ENCODE assay signal across 17 cellular contexts in genomic region chr3:54771050-54771449, GRCh38.
DNase-seq lines count a peak whose midpoint lies in the region; ATAC-seq, FAIRE-seq and TF ChIP-seq lines count a peak whose summit lies in the region.
"Had no signal": no experiment of that assay in that cellular context is flagged by ENCODE, and none has a peak within 500 bp of the region (broad histone marks: within the 10 kb centered on the region; RNA-seq: fewer than 3 reads in every experiment).

No MANE protein-coding gene starts in this region.

- H3K4me1 ChIP-seq in IMR-90 (ENCODE audit: control insufficient read depth, insufficient read depth, low read length) = no peaks in the 10 kb centered on the region
- H3K4me1 ChIP-seq in neuronal stem cell (ENCODE audit: control insufficient read depth in 2 of 2, insufficient read depth in 1 of 2, low read depth in 1 of 2, low read length in 2 of 2) = peaks cover 0 to 7% of the 10 kb centered on the region in 2 donors
- H3K4me1 ChIP-seq in small intestine (ENCODE audit: control insufficient read depth in 2 of 2, insufficient read depth in 1 of 2, low read depth in 1 of 2, low read length in 1 of 2) = no peaks in the 10 kb centered on the region
- H3K4me1 ChIP-seq in upper lobe of right lung = no peaks in the 10 kb centered on the region

- no peak overlapping the region for H3K14ac ChIP-seq in IMR-90 (replicated peaks; ENCODE audit: low read depth, low read length)
- H3K14ac ChIP-seq in neuronal stem cell (ENCODE audit: low read length) = no peak overlapping the region

- H3K27me3 ChIP-seq in IMR-90 (ENCODE audit: control insufficient read depth, insufficient read depth, low read length) (peaks cover 7% of the 10 kb centered on the region; the same call in 1 of the 2 replicates), neuronal stem cell (ENCODE audit: control insufficient read depth in 3 of 3, insufficient read depth in 3 of 3, low read depth in 1 of 3, low read length in 3 of 3) (peaks cover 0 to 14% (median 0%) of the 10 kb centered on the region in 3 experiments), small intestine (ENCODE audit: control insufficient read depth in 2 of 2, insufficient read depth in 2 of 2, low read length in 2 of 2) (no peaks in the 10 kb centered on the region), upper lobe of right lung (no peaks in the 10 kb centered on the region)

- intact Hi-C loops in IMR-90 (cut with micrococcal nuclease) = no loop called here
- intact Hi-C loops in upper lobe of right lung (cut with DNase I) = no loop called here

- no peak overlapping the region for H3K56ac ChIP-seq in IMR-90 (ENCODE audit: extremely low read depth, insufficient read depth, low read length)

- H4K8ac ChIP-seq in IMR-90 (ENCODE audit: low read depth in 2 of 2, low read length in 2 of 2) (no peak overlapping the region), neuronal stem cell (ENCODE audit: low read depth, low read length) (no peak overlapping the region)

- no peak for TF ChIP-seq POLR2A in IMR-90 (IDR thresholded peaks at IDR 0.05; ENCODE audit: low read depth, low read length)
- no peak for TF ChIP-seq POLR2A in H54 (IDR thresholded peaks at IDR 0.05; ENCODE audit: low read depth, low read length)

- in situ Hi-C loops in IMR-90 (cut with MboI; ENCODE audit: low sequenced_read_pairs) = no loop called here

- no peak overlapping the region for H4K5ac ChIP-seq in IMR-90 (ENCODE audit: low read depth, low read length)

- no peak overlapping the region for H2AFZ ChIP-seq in IMR-90 (replicated peaks; ENCODE audit: low read length, poor library complexity)
- H2AFZ ChIP-seq in neuronal stem cell (ENCODE audit: low read length) = no peak overlapping the region

- 30% methylated on average over 1 of the region's 2 CpGs; no CpG with 5 or more reads in 1 of the 2 experiments for WGBS in IMR-90 (ENCODE audit: extremely low coverage in 2 of 2, insufficient read length in 1 of 2), 2 experiments
- WGBS in neuronal stem cell (ENCODE audit: extremely low coverage in 2 of 2, insufficient read length in 2 of 2, insufficient replicate concordance in 1 of 2), 2 donors = no CpG with 5 or more reads among the region's 2 CpGs
- WGBS in small intestine, 3 donors = 71 to 82% (median 75%) methylated on average over 2 of the region's 2 CpGs

- H3K9me3 ChIP-seq in IMR-90 (ENCODE audit: control insufficient read depth, insufficient read depth, low read length) = no peaks in the 10 kb centered on the region
- H3K9me3 ChIP-seq in neuronal stem cell (replicated peaks in 1 of 2; ENCODE audit: control insufficient read depth in 2 of 2, insufficient read depth in 1 of 2, low read depth in 1 of 2, low read length in 2 of 2) = no peaks in the 10 kb centered on the region
- no peaks in the 10 kb centered on the region for H3K9me3 ChIP-seq in small intestine (ENCODE audit: control insufficient read depth, low read depth)
- H3K9me3 ChIP-seq in upper lobe of right lung = no peaks in the 10 kb centered on the region

- BruUV-seq in IMR-90 (replicated peaks; lab: Mats Ljungman, UMichigan) = no TSS peak

- POLR2A ChIA-PET in IMR-90 (lab: Charles Lee; ENCODE audit: unreplicated experiment) = no interaction called here

- no peak overlapping the region for H3K9ac ChIP-seq in IMR-90 (ENCODE audit: low read depth, low read length)
- H3K9ac ChIP-seq in neuronal stem cell (ENCODE audit: low read depth, low read length, poor library complexity) = no peak overlapping the region

- H3K27ac ChIP-seq in IMR-90 (ENCODE audit: insufficient read depth, low read length) (no peak overlapping the region), neuronal stem cell (replicated peaks; ENCODE audit: low read length) (no peak overlapping the region), small intestine (ENCODE audit: low read depth in 1 of 2, low read length in 1 of 2) (no peak overlapping the region), upper lobe of right lung (no peak overlapping the region)
- H3K27ac ChIP-seq: HL-60 had no signal

- H2BK5ac ChIP-seq in IMR-90 (ENCODE audit: low read depth, low read length, poor library complexity, severe bottlenecking) = no peak overlapping the region
- H2BK5ac ChIP-seq in neuronal stem cell (ENCODE audit: low read length) = no peak overlapping the region

- H2BK12ac ChIP-seq in neuronal stem cell (ENCODE audit: low read length) = peak overlapping the region; percentile 25

- H4K91ac ChIP-seq in IMR-90 (ENCODE audit: insufficient read depth, low read depth, low read length) = no peak overlapping the region
- H4K91ac ChIP-seq in neuronal stem cell (ENCODE audit: low read depth, low read length, poor library complexity) = no peak overlapping the region

- H2BK20ac ChIP-seq in IMR-90 (ENCODE audit: low read depth, low read length) = no peak overlapping the region

- CTCF ChIA-PET in IMR-90 (lab: Yijun Ruan, JAX) = no interaction called here

- H3K4me2 ChIP-seq in IMR-90 (ENCODE audit: low read depth, low read length) (no peak overlapping the region), neuronal stem cell (ENCODE audit: insufficient read depth, low read length, poor library complexity, severe bottlenecking) (no peak overlapping the region)

- H2AK5ac ChIP-seq in IMR-90 (ENCODE audit: low read depth, low read length) (no peak overlapping the region; the same call in 1 of the 2 replicates), neuronal stem cell (ENCODE audit: low read depth, low read length) (no peak overlapping the region)

- H2BK15ac ChIP-seq in IMR-90 (ENCODE audit: low read depth, low read length) (peak overlapping the region; percentile 7; the same call in 1 of the 3 replicates), neuronal stem cell (ENCODE audit: low read length) (no peak overlapping the region)

- FAIRE-seq in small intestine (lab: Jason Lieb, UNC) (no peak), H54 (lab: Jason Lieb, UNC) (no peak)
- FAIRE-seq: GM12878, GM18507 had no signal

- no peaks in the 10 kb centered on the region for H3K79me1 ChIP-seq in IMR-90 (ENCODE audit: low read depth in 1 of 2, low read length in 2 of 2)
- H3K79me1 ChIP-seq in neuronal stem cell (ENCODE audit: low read depth, low read length) = no peaks in the 10 kb centered on the region

- no peak overlapping the region for H3K18ac ChIP-seq in IMR-90 (ENCODE audit: low read depth, low read length)
- peak overlapping the region; percentile 1 for H3K18ac ChIP-seq in neuronal stem cell (ENCODE audit: low read length)

- no peaks in the 10 kb centered on the region for H4K20me1 ChIP-seq in IMR-90 (ENCODE audit: insufficient read depth, low read length)

- DNase-seq in NCI-H748 (lab: John Stamatoyannopoulos, UW; ENCODE audit: unreplicated experiment) (peak; percentile 39), NCI-H748 treated with DMSO at 0.1 percent for 48 hours (lab: John Stamatoyannopoulos, UW) (no peak), IMR-90 (no peak), islet precursor cell (peak; percentile 87), neuronal stem cell (ENCODE audit: low spot score) (no peak), small intestine (no peak), H54 (ENCODE audit: insufficient read length, low spot score) (no peak), upper lobe of right lung (no peak)
- DNase-seq: ACHN; C1 segment of cervical spinal cord; Calu3; CD4-positive, alpha-beta T cell; DMS 273 treated with DMSO at 0.1 percent for 48 hours had no signal

- H3K4me3 ChIP-seq in IMR-90 (ENCODE audit: insufficient read depth, low read depth, low read length) (no peak overlapping the region), neuronal stem cell (ENCODE audit: low read length in 2 of 2) (no peak overlapping the region), small intestine (ENCODE audit: low read depth in 1 of 2, low read length in 2 of 2) (no peak overlapping the region), upper lobe of right lung (no peak overlapping the region)
- H3K4me3 ChIP-seq: GM12878 had no signal

- no peak overlapping the region for H2AK9ac ChIP-seq in IMR-90 (replicated peaks; ENCODE audit: low read depth, low read length, poor library complexity)

- no peak for TF ChIP-seq RAD21 in IMR-90 (IDR thresholded peaks at IDR 0.05; ENCODE audit: low read length)

- no peak for ATAC-seq in IMR-90 (ENCODE audit: low read depth)
- ATAC-seq in upper lobe of right lung = no peak
- ATAC-seq: GM12878, HCT116 had no signal

- dilution Hi-C loops in IMR-90 (cut with HindIII; ENCODE audit: low sequenced_read_pairs, unreplicated experiment) = no loop called here

- no peaks in the 10 kb centered on the region for H3K9me1 ChIP-seq in IMR-90 (ENCODE audit: insufficient read depth, low read length)

- H3K4ac ChIP-seq in IMR-90 (ENCODE audit: low read depth, low read length) (no peak overlapping the region), neuronal stem cell (ENCODE audit: low read length) (no peak overlapping the region)

- H3K23ac ChIP-seq in IMR-90 (ENCODE audit: low read depth, low read length) (no peak overlapping the region), neuronal stem cell (ENCODE audit: low read depth, low read length, poor library complexity) (no peak overlapping the region)

- H2BK120ac ChIP-seq in IMR-90 (ENCODE audit: low read depth, low read length) (no peak overlapping the region), neuronal stem cell (ENCODE audit: low read depth, low read length) (no peak overlapping the region)

- no peak for TF ChIP-seq CTCF in IMR-90 (conservative IDR thresholded peaks at IDR 0.05; ENCODE audit: low read depth, low read length)
- TF ChIP-seq CTCF in upper lobe of right lung (IDR thresholded peaks at IDR 0.05) = no peak

- H3K36me3 ChIP-seq in IMR-90 (ENCODE audit: control insufficient read depth, insufficient read depth, low read length) (no peaks in the 10 kb centered on the region), neuronal stem cell (replicated peaks in 1 of 2; ENCODE audit: control insufficient read depth in 2 of 2, insufficient read depth in 2 of 2, low read length in 2 of 2) (no peaks in the 10 kb centered on the region), small intestine (ENCODE audit: control insufficient read depth in 2 of 2, insufficient read depth in 2 of 2, low read length in 2 of 2) (no peaks in the 10 kb centered on the region), upper lobe of right lung (no peaks in the 10 kb centered on the region)

TF ChIP-seq in IMR-90, 13 proteins besides CTCF, POLR2A, EP300 and RAD21 (continues in another document):
- no peak for TF ChIP-seq CEBPB (IDR thresholded peaks at IDR 0.05; ENCODE audit: low read depth, low read length)
- no peak for TF ChIP-seq BHLHE40 (IDR thresholded peaks at IDR 0.05; ENCODE audit: low read depth, low read length)
- TF ChIP-seq MXI1 (IDR thresholded peaks at IDR 0.05; ENCODE audit: borderline replicate concordance, low read depth, low read length) = no peak
- no peak for TF ChIP-seq FOS (IDR thresholded peaks at IDR 0.05; ENCODE audit: low read depth, low read length)
- TF ChIP-seq NFE2L2 (IDR thresholded peaks at IDR 0.05; ENCODE audit: low read depth, low read length) = no peak
- TF ChIP-seq, protein P1, sequence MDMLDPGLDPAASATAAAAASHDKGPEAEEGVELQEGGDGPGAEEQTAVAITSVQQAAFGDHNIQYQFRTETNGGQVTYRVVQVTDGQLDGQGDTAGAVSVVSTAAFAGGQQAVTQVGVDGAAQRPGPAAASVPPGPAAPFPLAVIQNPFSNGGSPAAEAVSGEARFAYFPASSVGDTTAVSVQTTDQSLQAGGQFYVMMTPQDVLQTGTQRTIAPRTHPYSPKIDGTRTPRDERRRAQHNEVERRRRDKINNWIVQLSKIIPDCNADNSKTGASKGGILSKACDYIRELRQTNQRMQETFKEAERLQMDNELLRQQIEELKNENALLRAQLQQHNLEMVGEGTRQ (IDR thresholded peaks at IDR 0.05; ENCODE audit: low read depth, low read length) = no peak

Comparison
In these comparisons a context has a peak if more than half of its experiments do, and no peak if none do; other contexts are left out.
1. DNase-seq: peak in NCI-H748 (single experiment) and islet precursor cell (single experiment); none in NCI-H748 treated with DMSO at 0.1 percent for 48 hours (single experiment), IMR-90 (single experiment), neuronal stem cell (single experiment), small intestine (single experiment), H54 (single experiment) and upper lobe of right lung (single experiment).